In the genomic region with DNA sequence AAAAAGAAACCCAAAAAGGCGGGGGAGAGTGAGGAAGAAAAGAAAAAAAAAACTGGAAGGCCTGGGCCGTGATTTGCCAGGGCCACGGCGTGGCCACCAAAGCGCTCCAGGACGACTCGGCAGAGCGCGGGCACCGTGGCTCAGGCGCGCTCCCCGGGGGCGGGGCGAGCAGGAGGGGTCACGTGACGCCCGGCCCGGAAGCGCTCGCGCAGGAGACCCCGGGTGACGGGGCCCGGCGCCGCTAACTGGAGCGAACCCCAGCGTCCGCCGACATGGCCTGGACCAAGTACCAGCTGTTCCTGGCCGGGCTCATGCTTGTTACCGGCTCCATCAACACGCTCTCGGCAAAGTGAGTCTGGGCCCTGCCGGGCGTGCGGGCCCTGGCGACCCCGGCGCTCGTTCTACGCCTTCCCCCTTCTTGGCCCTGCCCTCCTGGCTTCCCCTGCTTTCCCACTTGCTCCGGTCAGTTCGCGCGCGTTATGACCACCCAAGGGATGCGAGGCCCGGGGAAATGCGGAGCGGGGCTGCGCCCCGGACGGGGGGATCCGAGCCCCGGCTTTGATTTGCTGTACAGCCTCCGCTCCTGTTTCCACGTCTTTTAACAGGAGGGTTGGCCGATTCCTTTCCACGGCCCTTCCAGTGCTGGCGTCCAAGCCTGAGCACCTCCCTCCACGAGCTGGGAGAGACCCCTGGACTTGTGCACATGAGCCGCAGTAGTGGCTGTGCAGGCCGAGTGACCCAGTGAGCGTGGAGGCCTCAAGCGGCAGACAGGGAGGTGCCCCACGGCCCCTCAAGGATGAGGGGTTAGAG, we compare ENCODE assay signal across 8 cellular contexts. TPM values are rescaled to one million over a fixed set of nuclear protein-coding genes. Genes with fewer than 3 reads are reported as not detected.
DNase-seq lines count a peak whose midpoint lies in the region; ATAC-seq and TF ChIP-seq lines count a peak whose summit lies in the region.

A gene with protein sequence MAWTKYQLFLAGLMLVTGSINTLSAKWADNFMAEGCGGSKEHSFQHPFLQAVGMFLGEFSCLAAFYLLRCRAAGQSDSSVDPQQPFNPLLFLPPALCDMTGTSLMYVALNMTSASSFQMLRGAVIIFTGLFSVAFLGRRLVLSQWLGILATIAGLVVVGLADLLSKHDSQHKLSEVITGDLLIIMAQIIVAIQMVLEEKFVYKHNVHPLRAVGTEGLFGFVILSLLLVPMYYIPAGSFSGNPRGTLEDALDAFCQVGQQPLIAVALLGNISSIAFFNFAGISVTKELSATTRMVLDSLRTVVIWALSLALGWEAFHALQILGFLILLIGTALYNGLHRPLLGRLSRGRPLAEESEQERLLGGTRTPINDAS (plus strand): TSS at position 207 of the 810 bp plus-strand sequence. CDS start 66 bp downstream, at position 273.

- H3K4me3 Mint-ChIP-seq in stimulated activated naive CD8-positive, alpha-beta T cell treated with anti-CD3 and anti-CD28 coated beads, Interleukin-15, amount 100 ng/mL, for 72 hours = peak within 1 kb of the TSS; percentile 86 to 95

- H3F3A ChIP-seq in neural cell (ENCODE audit: insufficient read depth, low read length, poor library complexity, severe bottlenecking) = no peaks in the 10 kb centered on the region

- peak; percentile 41 for DNase-seq in DMS114 treated with DMSO at 0.1 percent for 48 hours (lab: John Stamatoyannopoulos, UW; ENCODE audit: unreplicated experiment)
- DNase-seq in RPMI8226 = peak; percentile 89
- peak; percentile 83 for DNase-seq in activated gamma-delta T cell treated with Interleukin-2 at 50 U/mL for 16 hours
- DNase-seq in fibroblast of villous mesenchyme (ENCODE audit: low read depth) = peak; percentile 81
- DNase-seq in stimulated activated naive CD8-positive, alpha-beta T cell treated with anti-CD3 and anti-CD28 coated beads, Interleukin-15, amount 100 ng/mL, for 72 hours = peak; percentile 82 to 85

- peak within 1 kb of the TSS; percentile 87 for H3K9ac ChIP-seq in neural cell (ENCODE audit: low read length)

- TF ChIP-seq RAD21 in Ishikawa (IDR thresholded peaks at IDR 0.05; ENCODE audit: low read depth) = no peak
- TF ChIP-seq RAD21 in neural cell (conservative IDR thresholded peaks at IDR 0.05) = peak; percentile 32

- H3K9me3 Mint-ChIP-seq in stimulated activated naive CD8-positive, alpha-beta T cell treated with anti-CD3 and anti-CD28 coated beads, Interleukin-15, amount 100 ng/mL, for 72 hours = no peaks in the 10 kb centered on the region

- H3K4me1 Mint-ChIP-seq in stimulated activated naive CD8-positive, alpha-beta T cell treated with anti-CD3 and anti-CD28 coated beads, Interleukin-15, amount 100 ng/mL, for 72 hours = peaks cover 39% of the 10 kb centered on the region

- H3K27ac ChIP-seq in neural cell (ENCODE audit: low read length) = peak within 1 kb of the TSS; percentile 66

- TF ChIP-seq EP300 in Ishikawa (IDR thresholded peaks at IDR 0.05; ENCODE audit: borderline replicate concordance) (no peak), neural cell (conservative IDR thresholded peaks at IDR 0.05; ENCODE audit: poor library complexity, severe bottlenecking) (peak; percentile 16)

- no peaks in the 10 kb centered on the region for H3K36me3 ChIP-seq in neural cell (ENCODE audit: insufficient read depth, low read length)

- H3K4me2 ChIP-seq in neural cell (ENCODE audit: low read length) = peak within 1 kb of the TSS; percentile 99

- no peak for TF ChIP-seq CTCF in fibroblast of villous mesenchyme (IDR thresholded peaks at IDR 0.05; ENCODE audit: insufficient read depth, low read depth, low read length)
- no peak for TF ChIP-seq CTCF in neural cell (IDR thresholded peaks at IDR 0.05; ENCODE audit: poor library complexity, severe bottlenecking)

- peaks cover 12% of the 10 kb centered on the region for H3K79me2 ChIP-seq in neural cell (replicated peaks; ENCODE audit: insufficient read depth, low read length)

- H3K27me3 ChIP-seq in neural cell (ENCODE audit: insufficient read depth, low read depth, low read length) = no peaks in the 10 kb centered on the region

- peak within 1 kb of the TSS; percentile 82 for H2AFZ ChIP-seq in neural cell (ENCODE audit: low read depth, low read length)

- no peaks in the 10 kb centered on the region for H4K20me1 ChIP-seq in neural cell (ENCODE audit: insufficient read depth)

- H3K4me3 ChIP-seq in fibroblast of villous mesenchyme (ENCODE audit: low read depth, low read length) = peak within 1 kb of the TSS; percentile 96
- peak within 1 kb of the TSS; percentile 98 for H3K4me3 ChIP-seq in neural cell (ENCODE audit: low read length)

- H3K9me3 ChIP-seq in neural cell (ENCODE audit: low read length) = no peaks in the 10 kb centered on the region

- H3K27ac Mint-ChIP-seq in stimulated activated naive CD8-positive, alpha-beta T cell treated with anti-CD3 and anti-CD28 coated beads, Interleukin-15, amount 100 ng/mL, for 72 hours = peak within 1 kb of the TSS; percentile 80 to 97

- no peaks in the 10 kb centered on the region for H3K27me3 Mint-ChIP-seq in stimulated activated naive CD8-positive, alpha-beta T cell treated with anti-CD3 and anti-CD28 coated beads, Interleukin-15, amount 100 ng/mL, for 72 hours

- H3K9me2 ChIP-seq in neural cell (ENCODE audit: insufficient read depth, low read length) = no peaks in the 10 kb centered on the region

- ATAC-seq in GM21447 (IDR thresholded peaks at IDR 0.05; ENCODE audit: unreplicated experiment) = peak; percentile 68
- ATAC-seq in stimulated activated naive CD8-positive, alpha-beta T cell treated with anti-CD3 and anti-CD28 coated beads, Interleukin-15, amount 100 ng/mL, for 72 hours = peak; percentile 95

TF ChIP-seq in Ishikawa, 13 proteins besides CTCF, POLR2A, EP300 and RAD21 (continues in another document):
- no peak for TF ChIP-seq EGR1 (IDR thresholded peaks at IDR 0.05)
- TF ChIP-seq, protein P1, sequence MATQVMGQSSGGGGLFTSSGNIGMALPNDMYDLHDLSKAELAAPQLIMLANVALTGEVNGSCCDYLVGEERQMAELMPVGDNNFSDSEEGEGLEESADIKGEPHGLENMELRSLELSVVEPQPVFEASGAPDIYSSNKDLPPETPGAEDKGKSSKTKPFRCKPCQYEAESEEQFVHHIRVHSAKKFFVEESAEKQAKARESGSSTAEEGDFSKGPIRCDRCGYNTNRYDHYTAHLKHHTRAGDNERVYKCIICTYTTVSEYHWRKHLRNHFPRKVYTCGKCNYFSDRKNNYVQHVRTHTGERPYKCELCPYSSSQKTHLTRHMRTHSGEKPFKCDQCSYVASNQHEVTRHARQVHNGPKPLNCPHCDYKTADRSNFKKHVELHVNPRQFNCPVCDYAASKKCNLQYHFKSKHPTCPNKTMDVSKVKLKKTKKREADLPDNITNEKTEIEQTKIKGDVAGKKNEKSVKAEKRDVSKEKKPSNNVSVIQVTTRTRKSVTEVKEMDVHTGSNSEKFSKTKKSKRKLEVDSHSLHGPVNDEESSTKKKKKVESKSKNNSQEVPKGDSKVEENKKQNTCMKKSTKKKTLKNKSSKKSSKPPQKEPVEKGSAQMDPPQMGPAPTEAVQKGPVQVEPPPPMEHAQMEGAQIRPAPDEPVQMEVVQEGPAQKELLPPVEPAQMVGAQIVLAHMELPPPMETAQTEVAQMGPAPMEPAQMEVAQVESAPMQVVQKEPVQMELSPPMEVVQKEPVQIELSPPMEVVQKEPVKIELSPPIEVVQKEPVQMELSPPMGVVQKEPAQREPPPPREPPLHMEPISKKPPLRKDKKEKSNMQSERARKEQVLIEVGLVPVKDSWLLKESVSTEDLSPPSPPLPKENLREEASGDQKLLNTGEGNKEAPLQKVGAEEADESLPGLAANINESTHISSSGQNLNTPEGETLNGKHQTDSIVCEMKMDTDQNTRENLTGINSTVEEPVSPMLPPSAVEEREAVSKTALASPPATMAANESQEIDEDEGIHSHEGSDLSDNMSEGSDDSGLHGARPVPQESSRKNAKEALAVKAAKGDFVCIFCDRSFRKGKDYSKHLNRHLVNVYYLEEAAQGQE (IDR thresholded peaks at IDR 0.05; ENCODE audit: low read depth) = no peak
- peak; percentile 40; the same call in 1 of the 2 replicates for TF ChIP-seq TCF12 (IDR thresholded peaks at IDR 0.05; ENCODE audit: low read depth)
- TF ChIP-seq NFIC (IDR thresholded peaks at IDR 0.05) = no peak

TF ChIP-seq in neural cell, 6 proteins besides CTCF, POLR2A, EP300 and RAD21:
- TF ChIP-seq EZH2 (IDR thresholded peaks at IDR 0.05; ENCODE audit: borderline replicate concordance, insufficient read depth, low read length, poor library complexity, severe bottlenecking) = no peak
- TF ChIP-seq, protein P1 (IDR thresholded peaks at IDR 0.05; ENCODE audit: borderline replicate concordance) = no peak
- peak; percentile 84 for TF ChIP-seq POLR2AphosphoS5 (IDR thresholded peaks at IDR 0.05)
- no peak for TF ChIP-seq TAF1 (IDR thresholded peaks at IDR 0.05; ENCODE audit: low read depth)
- peak; percentile 79 for TF ChIP-seq MXI1 (conservative IDR thresholded peaks at IDR 0.05; ENCODE audit: poor library complexity, severe bottlenecking)
- peak; percentile 47 for TF ChIP-seq SMC3 (conservative IDR thresholded peaks at IDR 0.05; ENCODE audit: poor library complexity)

RNA-seq across cellular contexts. Expression of the gene that starts here (rescaled TPM):
- total RNA-seq in fibroblast of villous mesenchyme = 87.2 and 87.3 TPM in 2 replicates
- 10.8 and 21.2 TPM in 2 replicates for polyA plus RNA-seq in neural cell
- polyA minus RNA-seq in neural cell = 30.0 and 33.6 TPM in 2 replicates

Comparison
In these comparisons a context has a peak if more than half of its experiments do, and no peak if none do; other contexts are left out.
1. Peak in every context shown above with its lines: DNase-seq, ATAC-seq, H3K4me3 ChIP-seq and H3K27ac ChIP-seq.